ENCODE assay signal across 24 cellular contexts in the genomic region with DNA sequence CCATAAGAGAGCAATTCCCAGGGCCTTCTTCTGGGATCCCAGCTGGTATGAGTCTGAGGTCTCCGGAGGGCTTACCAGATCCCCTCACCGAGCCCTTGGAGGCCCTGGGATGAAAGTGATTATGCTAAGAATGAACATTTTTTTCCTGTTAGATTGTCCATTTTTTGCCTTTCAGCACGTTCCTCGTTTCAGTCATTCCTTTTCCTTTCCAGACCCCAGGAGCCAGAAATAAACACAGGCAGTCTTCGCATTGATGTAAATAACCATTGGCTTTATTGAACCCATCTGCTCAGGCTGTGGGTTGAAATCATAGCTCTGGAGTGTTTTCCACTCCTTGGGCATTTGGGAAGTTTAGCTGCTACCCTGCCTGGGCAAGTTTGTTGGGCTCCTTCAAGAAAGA.
A peak's percentile ranks its signal among the peaks of the same experiment; 100 is the strongest.
DNase-seq lines count a peak whose midpoint lies in the region; FAIRE-seq and TF ChIP-seq lines count a peak whose summit lies in the region.
"Had no signal": no experiment of that assay in that cellular context is flagged by ENCODE, and none has a peak within 500 bp of the region (broad histone marks: within the 10 kb centered on the region; RNA-seq: fewer than 3 reads in every experiment).

No MANE protein-coding gene starts in this region.

- H3K27me3 Mint-ChIP-seq in activated naive CD8-positive, alpha-beta T cell treated with anti-CD3 and anti-CD28 coated beads for 36 hours, result no peaks in the 10 kb centered on the region
- H3K27me3 Mint-ChIP-seq: CD4-positive, alpha-beta memory T cell; CD4-positive, CD25-positive, alpha-beta regulatory T cell had no signal

- H3K4me1 ChIP-seq in hepatocyte (ENCODE audit: insufficient read depth) (peaks cover 15% of the 10 kb centered on the region), tibial artery (peaks cover 0 to 9% (median 3%) of the 10 kb centered on the region in 4 donors)
- H3K4me1 ChIP-seq: A549, BE2C had no signal

- FAIRE-seq in endometrium (lab: Jason Lieb, UNC), result peak; percentile 15
- FAIRE-seq: A549, G401.6, GM12891 had no signal

- H3K4me2 ChIP-seq in hepatocyte, result no peak overlapping the region
- H3K4me2 ChIP-seq: A549, BLaER1 had no signal

- H3K9me2 ChIP-seq in hepatocyte (replicated peaks; ENCODE audit: insufficient read depth), result no peaks in the 10 kb centered on the region

- H3K9me3 Mint-ChIP-seq in activated naive CD8-positive, alpha-beta T cell treated with anti-CD3 and anti-CD28 coated beads for 36 hours, result peaks cover 2% of the 10 kb centered on the region

- H4K20me1 ChIP-seq in hepatocyte (ENCODE audit: insufficient read depth, poor library complexity, severe bottlenecking), result no peaks in the 10 kb centered on the region
- H4K20me1 ChIP-seq: BLaER1 had no signal

- no peak overlapping the region for H3K27ac ChIP-seq in hepatocyte
- no peak overlapping the region for H3K27ac ChIP-seq in tibial artery
- H3K27ac ChIP-seq: 22Rv1, A549, BLaER1 had no signal

- no peak overlapping the region for H3K27ac Mint-ChIP-seq in activated naive CD8-positive, alpha-beta T cell treated with anti-CD3 and anti-CD28 coated beads for 36 hours
- H3K27ac Mint-ChIP-seq: CD14-positive monocyte; CD4-positive, alpha-beta memory T cell; CD4-positive, CD25-positive, alpha-beta regulatory T cell; CD8-positive, alpha-beta memory T cell had no signal

- H3K79me2 ChIP-seq in hepatocyte, result no peaks in the 10 kb centered on the region

- whole genome bisulfite sequencing in hepatocyte (ENCODE audit: low lambda C conversion rate, missing lambda C conversion rate), result 58% methylated on average over 5 of the region's 5 CpGs

- DNase-seq in AG10803 (ENCODE audit: low read depth), result peak; percentile 87
- peak; percentile 13 for DNase-seq in hepatocyte (ENCODE audit: low spot score)
- no peak for DNase-seq in activated naive CD8-positive, alpha-beta T cell treated with anti-CD3 and anti-CD28 coated beads for 36 hours
- DNase-seq in tibial artery, result no peak
- DNase-seq in EL, result no peak
- DNase-seq: BE2C; C1 segment of cervical spinal cord; CD4-positive, alpha-beta memory T cell; CD4-positive, CD25-positive, alpha-beta regulatory T cell; CD8-positive, alpha-beta memory T cell; COR-L47; DMS 273 treated with DMSO at 0.1 percent for 48 hours; DMS153; DMS53; DMS79; DND-41; GF-D8 had no signal

- no peak overlapping the region for H2AFZ ChIP-seq in hepatocyte

- H3K36me3 ChIP-seq in hepatocyte (replicated peaks; ENCODE audit: insufficient read depth, low read depth) (no peaks in the 10 kb centered on the region), tibial artery (no peaks in the 10 kb centered on the region)
- H3K36me3 ChIP-seq: BE2C, BLaER1 had no signal

- no peaks in the 10 kb centered on the region for H3K36me3 Mint-ChIP-seq in activated naive CD8-positive, alpha-beta T cell treated with anti-CD3 and anti-CD28 coated beads for 36 hours
- H3K36me3 Mint-ChIP-seq: CD14-positive monocyte; CD4-positive, alpha-beta memory T cell; CD4-positive, CD25-positive, alpha-beta regulatory T cell; CD8-positive, alpha-beta memory T cell had no signal

- H3K9me3 ChIP-seq in hepatocyte (ENCODE audit: low read depth) (no peaks in the 10 kb centered on the region), tibial artery (no peaks in the 10 kb centered on the region)
- H3K9me3 ChIP-seq: BE2C had no signal

- H3K4me3 ChIP-seq in AG10803 (ENCODE audit: low read length) (no peak overlapping the region), hepatocyte (no peak overlapping the region), tibial artery (no peak overlapping the region)
- H3K4me3 ChIP-seq: A549, BLaER1 had no signal

- H3K4me3 Mint-ChIP-seq in activated naive CD8-positive, alpha-beta T cell treated with anti-CD3 and anti-CD28 coated beads for 36 hours, result no peak overlapping the region
- H3K4me3 Mint-ChIP-seq: CD14-positive monocyte; CD4-positive, alpha-beta memory T cell; CD4-positive, CD25-positive, alpha-beta regulatory T cell; CD8-positive, alpha-beta memory T cell had no signal

- no peaks in the 10 kb centered on the region for H3K27me3 ChIP-seq in hepatocyte
- H3K27me3 ChIP-seq in tibial artery, result peaks cover 0 to 3% of the 10 kb centered on the region in 2 donors
- H3K27me3 ChIP-seq: BE2C, BLaER1 had no signal

- intact Hi-C loops in tibial artery (cut with DNase I; ENCODE audit: low total_unique reads), result no loop called here

- TF ChIP-seq CTCF in AG10803 (conservative IDR thresholded peaks at IDR 0.05; ENCODE audit: low read length), result no peak
- no peak for TF ChIP-seq CTCF in hepatocyte (IDR thresholded peaks at IDR 0.05; ENCODE audit: poor library complexity)
- no peak for TF ChIP-seq CTCF in tibial artery (IDR thresholded peaks at IDR 0.05)

- no peaks in the 10 kb centered on the region for H3K4me1 Mint-ChIP-seq in activated naive CD8-positive, alpha-beta T cell treated with anti-CD3 and anti-CD28 coated beads for 36 hours
- H3K4me1 Mint-ChIP-seq: CD14-positive monocyte; CD4-positive, alpha-beta memory T cell; CD4-positive, CD25-positive, alpha-beta regulatory T cell; CD8-positive, alpha-beta memory T cell had no signal

Comparison
In these comparisons a context has a peak if more than half of its experiments do, and no peak if none do; other contexts are left out.
1. DNase-seq: peak in AG10803 (single experiment) and hepatocyte (single experiment); none in activated naive CD8-positive, alpha-beta T cell treated with anti-CD3 and anti-CD28 coated beads for 36 hours (single experiment), tibial artery (0 of 2) and EL (single experiment).